ENCODE assay signal across 1 cellular context in genomic region chr3:112327371-112327951, GRCh38.
TF ChIP-seq lines count a peak whose summit lies in the region.

No MANE protein-coding gene starts in this region.

TF ChIP-seq in HepG2, 621 proteins besides CTCF, POLR2A, EP300 and RAD21:
- TF ChIP-seq RBAK (CRISPR knock-in tag; IDR thresholded peaks at IDR 0.05) (no peak), STAG1 (CRISPR knock-in tag; IDR thresholded peaks at IDR 0.05) (peak; percentile 70), JUN (CRISPR knock-in tag; IDR thresholded peaks at IDR 0.05) (no peak), BCLAF1 (IDR thresholded peaks at IDR 0.05) (no peak), NKX3-1 (CRISPR knock-in tag; IDR thresholded peaks at IDR 0.05) (no peak), GTF2F1 (IDR thresholded peaks at IDR 0.05; ENCODE audit: low read length) (no peak), CENPBD1 (CRISPR knock-in tag; IDR thresholded peaks at IDR 0.05; ENCODE audit: borderline replicate concordance, low read depth) (no peak), ZBTB34 (CRISPR knock-in tag; IDR thresholded peaks at IDR 0.05) (no peak), SMC3 (IDR thresholded peaks at IDR 0.05; ENCODE audit: low read length) (peak; percentile 32; the same call in 1 of the 2 replicates), ADNP (CRISPR knock-in tag; IDR thresholded peaks at IDR 0.05) (no peak), SRF (IDR thresholded peaks at IDR 0.05; ENCODE audit: low read depth, low read length) (no peak), ZKSCAN5 (CRISPR knock-in tag; IDR thresholded peaks at IDR 0.05) (no peak), SMYD3 (CRISPR knock-in tag; IDR thresholded peaks at IDR 0.05) (no peak)
TF ChIP-seq in HepG2: peak in this region for 2.
